ENCODE assay signal across 1 cellular context in the genomic region with DNA sequence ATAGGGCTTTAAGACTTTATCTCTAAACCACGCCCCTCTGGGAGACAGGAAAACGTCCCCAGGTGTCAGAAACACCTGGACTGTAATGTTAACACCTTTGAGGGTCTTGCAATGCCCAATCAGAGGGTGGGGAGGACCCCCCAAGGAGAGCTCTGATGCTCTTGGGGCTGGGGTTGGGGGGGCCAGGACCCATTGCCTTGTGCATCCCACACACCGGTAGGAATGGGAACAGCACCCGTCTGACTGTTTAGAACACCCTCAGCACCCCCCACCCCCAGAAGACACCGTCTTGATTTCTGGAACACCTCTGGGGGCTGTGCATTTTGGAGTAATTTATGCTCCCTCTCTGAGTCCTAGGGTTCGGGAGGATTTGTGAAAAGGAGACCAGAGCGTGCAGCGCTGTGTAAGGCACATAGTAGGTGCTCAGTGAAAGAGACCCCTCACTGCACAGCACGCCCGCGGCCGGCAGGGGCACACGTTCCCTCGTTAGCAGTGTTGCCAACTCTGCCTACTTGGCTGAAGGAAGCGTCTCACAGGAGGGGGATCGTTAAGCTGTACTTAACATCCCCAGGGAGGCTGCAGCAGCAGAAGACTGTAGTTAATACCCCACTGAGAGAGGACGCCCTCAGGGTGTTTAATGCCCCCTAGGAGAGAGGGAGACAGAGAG.
TF ChIP-seq lines count a peak whose summit lies in the region.

No MANE protein-coding gene starts in this region.

TF ChIP-seq in HEK293, 187 proteins besides CTCF, POLR2A, EP300 and RAD21 (continued from another document):
- TF ChIP-seq, protein P1, sequence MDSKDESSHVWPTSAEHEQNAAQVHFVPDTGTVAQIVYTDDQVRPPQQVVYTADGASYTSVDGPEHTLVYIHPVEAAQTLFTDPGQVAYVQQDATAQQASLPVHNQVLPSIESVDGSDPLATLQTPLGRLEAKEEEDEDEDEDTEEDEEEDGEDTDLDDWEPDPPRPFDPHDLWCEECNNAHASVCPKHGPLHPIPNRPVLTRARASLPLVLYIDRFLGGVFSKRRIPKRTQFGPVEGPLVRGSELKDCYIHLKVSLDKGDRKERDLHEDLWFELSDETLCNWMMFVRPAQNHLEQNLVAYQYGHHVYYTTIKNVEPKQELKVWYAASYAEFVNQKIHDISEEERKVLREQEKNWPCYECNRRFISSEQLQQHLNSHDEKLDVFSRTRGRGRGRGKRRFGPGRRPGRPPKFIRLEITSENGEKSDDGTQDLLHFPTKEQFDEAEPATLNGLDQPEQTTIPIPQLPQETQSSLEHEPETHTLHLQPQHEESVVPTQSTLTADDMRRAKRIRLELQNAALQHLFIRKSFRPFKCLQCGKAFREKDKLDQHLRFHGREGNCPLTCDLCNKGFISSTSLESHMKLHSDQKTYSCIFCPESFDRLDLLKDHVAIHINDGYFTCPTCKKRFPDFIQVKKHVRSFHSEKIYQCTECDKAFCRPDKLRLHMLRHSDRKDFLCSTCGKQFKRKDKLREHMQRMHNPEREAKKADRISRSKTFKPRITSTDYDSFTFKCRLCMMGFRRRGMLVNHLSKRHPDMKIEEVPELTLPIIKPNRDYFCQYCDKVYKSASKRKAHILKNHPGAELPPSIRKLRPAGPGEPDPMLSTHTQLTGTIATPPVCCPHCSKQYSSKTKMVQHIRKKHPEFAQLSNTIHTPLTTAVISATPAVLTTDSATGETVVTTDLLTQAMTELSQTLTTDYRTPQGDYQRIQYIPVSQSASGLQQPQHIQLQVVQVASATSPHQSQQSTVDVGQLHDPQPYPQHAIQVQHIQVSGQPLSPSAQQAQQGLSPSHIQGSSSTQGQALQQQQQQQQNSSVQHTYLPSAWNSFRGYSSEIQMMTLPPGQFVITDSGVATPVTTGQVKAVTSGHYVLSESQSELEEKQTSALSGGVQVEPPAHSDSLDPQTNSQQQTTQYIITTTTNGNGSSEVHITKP (tag by site-specific recombination; IDR thresholded peaks at IDR 0.05): no peak
- peak; percentile 100 for TF ChIP-seq GLIS1 (tag by site-specific recombination; IDR thresholded peaks at IDR 0.05)
- no peak for TF ChIP-seq KLF10 (tag by site-specific recombination; IDR thresholded peaks at IDR 0.05)
- TF ChIP-seq SETDB1 (IDR thresholded peaks at IDR 0.05; ENCODE audit: insufficient read length, low read length): no peak
- peak; percentile 100 for TF ChIP-seq ZIC2 (tag by site-specific recombination; IDR thresholded peaks at IDR 0.05)
- no peak for TF ChIP-seq ZNF510 (tag by site-specific recombination; IDR thresholded peaks at IDR 0.05; ENCODE audit: insufficient replicate concordance)
- no peak for TF ChIP-seq ZNF560 (tag by site-specific recombination; IDR thresholded peaks at IDR 0.05; ENCODE audit: borderline replicate concordance)
- TF ChIP-seq, protein P2, sequence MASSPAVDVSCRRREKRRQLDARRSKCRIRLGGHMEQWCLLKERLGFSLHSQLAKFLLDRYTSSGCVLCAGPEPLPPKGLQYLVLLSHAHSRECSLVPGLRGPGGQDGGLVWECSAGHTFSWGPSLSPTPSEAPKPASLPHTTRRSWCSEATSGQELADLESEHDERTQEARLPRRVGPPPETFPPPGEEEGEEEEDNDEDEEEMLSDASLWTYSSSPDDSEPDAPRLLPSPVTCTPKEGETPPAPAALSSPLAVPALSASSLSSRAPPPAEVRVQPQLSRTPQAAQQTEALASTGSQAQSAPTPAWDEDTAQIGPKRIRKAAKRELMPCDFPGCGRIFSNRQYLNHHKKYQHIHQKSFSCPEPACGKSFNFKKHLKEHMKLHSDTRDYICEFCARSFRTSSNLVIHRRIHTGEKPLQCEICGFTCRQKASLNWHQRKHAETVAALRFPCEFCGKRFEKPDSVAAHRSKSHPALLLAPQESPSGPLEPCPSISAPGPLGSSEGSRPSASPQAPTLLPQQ (tag by site-specific recombination; IDR thresholded peaks at IDR 0.05): no peak
- no peak for TF ChIP-seq ZNF530 (tag by site-specific recombination; IDR thresholded peaks at IDR 0.05; ENCODE audit: low read depth)
- TF ChIP-seq ZBTB17 (tag by site-specific recombination; IDR thresholded peaks at IDR 0.05): no peak
- no peak for TF ChIP-seq ZBTB7A (tag by site-specific recombination; IDR thresholded peaks at IDR 0.05; ENCODE audit: low read depth)
- TF ChIP-seq ZNF664 (tag by site-specific recombination; IDR thresholded peaks at IDR 0.05): peak; percentile 99
- TF ChIP-seq ZNF239 (tag by site-specific recombination; IDR thresholded peaks at IDR 0.05): no peak
- TF ChIP-seq, protein P3, sequence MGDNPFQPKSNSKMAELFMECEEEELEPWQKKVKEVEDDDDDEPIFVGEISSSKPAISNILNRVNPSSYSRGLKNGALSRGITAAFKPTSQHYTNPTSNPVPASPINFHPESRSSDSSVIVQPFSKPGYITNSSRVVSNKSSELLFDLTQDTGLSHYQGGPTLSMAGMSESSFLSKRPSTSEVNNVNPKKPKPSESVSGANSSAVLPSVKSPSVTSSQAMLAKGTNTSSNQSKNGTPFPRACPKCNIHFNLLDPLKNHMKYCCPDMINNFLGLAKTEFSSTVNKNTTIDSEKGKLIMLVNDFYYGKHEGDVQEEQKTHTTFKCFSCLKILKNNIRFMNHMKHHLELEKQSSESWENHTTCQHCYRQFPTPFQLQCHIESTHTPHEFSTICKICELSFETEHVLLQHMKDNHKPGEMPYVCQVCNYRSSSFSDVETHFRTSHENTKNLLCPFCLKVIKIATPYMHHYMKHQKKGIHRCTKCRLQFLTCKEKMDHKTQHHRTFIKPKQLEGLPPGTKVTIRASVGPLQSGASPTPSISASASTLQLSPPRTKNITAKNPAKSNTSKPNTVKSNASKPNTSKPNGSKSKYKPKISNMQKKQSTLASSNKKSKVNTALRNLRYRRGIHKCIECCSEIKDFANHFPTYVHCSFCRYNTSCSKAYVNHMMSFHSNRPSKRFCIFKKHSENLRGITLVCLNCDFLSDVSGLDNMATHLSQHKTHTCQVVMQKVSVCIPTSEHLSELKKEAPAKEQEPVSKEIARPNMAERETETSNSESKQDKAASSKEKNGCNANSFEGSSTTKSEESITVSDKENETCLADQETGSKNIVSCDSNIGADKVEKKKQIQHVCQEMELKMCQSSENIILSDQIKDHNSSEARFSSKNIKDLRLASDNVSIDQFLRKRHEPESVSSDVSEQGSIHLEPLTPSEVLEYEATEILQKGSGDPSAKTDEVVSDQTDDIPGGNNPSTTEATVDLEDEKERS (tag by site-specific recombination; IDR thresholded peaks at IDR 0.05): no peak
- peak; percentile 31; the same call in 1 of the 2 replicates for TF ChIP-seq ZBTB20 (tag by site-specific recombination; IDR thresholded peaks at IDR 0.05)
- TF ChIP-seq, protein P4, sequence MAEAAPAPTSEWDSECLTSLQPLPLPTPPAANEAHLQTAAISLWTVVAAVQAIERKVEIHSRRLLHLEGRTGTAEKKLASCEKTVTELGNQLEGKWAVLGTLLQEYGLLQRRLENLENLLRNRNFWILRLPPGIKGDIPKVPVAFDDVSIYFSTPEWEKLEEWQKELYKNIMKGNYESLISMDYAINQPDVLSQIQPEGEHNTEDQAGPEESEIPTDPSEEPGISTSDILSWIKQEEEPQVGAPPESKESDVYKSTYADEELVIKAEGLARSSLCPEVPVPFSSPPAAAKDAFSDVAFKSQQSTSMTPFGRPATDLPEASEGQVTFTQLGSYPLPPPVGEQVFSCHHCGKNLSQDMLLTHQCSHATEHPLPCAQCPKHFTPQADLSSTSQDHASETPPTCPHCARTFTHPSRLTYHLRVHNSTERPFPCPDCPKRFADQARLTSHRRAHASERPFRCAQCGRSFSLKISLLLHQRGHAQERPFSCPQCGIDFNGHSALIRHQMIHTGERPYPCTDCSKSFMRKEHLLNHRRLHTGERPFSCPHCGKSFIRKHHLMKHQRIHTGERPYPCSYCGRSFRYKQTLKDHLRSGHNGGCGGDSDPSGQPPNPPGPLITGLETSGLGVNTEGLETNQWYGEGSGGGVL (tag by site-specific recombination; IDR thresholded peaks at IDR 0.05): no peak; the same call in 1 of the 2 replicates
- TF ChIP-seq ZNF621 (tag by site-specific recombination; IDR thresholded peaks at IDR 0.05): no peak
- TF ChIP-seq, protein P5, sequence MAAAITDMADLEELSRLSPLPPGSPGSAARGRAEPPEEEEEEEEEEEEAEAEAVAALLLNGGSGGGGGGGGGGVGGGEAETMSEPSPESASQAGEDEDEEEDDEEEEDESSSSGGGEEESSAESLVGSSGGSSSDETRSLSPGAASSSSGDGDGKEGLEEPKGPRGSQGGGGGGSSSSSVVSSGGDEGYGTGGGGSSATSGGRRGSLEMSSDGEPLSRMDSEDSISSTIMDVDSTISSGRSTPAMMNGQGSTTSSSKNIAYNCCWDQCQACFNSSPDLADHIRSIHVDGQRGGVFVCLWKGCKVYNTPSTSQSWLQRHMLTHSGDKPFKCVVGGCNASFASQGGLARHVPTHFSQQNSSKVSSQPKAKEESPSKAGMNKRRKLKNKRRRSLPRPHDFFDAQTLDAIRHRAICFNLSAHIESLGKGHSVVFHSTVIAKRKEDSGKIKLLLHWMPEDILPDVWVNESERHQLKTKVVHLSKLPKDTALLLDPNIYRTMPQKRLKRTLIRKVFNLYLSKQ (tag by site-specific recombination; IDR thresholded peaks at IDR 0.05; ENCODE audit: borderline replicate concordance): no peak
- no peak for TF ChIP-seq ZNF549 (tag by site-specific recombination; IDR thresholded peaks at IDR 0.05)
- TF ChIP-seq ZNF623 (tag by site-specific recombination; IDR thresholded peaks at IDR 0.05): no peak
- TF ChIP-seq ZNF416 (tag by site-specific recombination; IDR thresholded peaks at IDR 0.05): no peak
- 0 out of 2 replicates have a peak, but pooled peaks have one; percentile 29 for TF ChIP-seq ZNF366 (tag by site-specific recombination; conservative IDR thresholded peaks at IDR 0.05)
- 0 out of 2 replicates have a peak, but pooled peaks have one; percentile 68 for TF ChIP-seq ZSCAN30 (tag by site-specific recombination; IDR thresholded peaks at IDR 0.05)
- no peak for TF ChIP-seq ZNF391 (tag by site-specific recombination; IDR thresholded peaks at IDR 0.05; ENCODE audit: borderline replicate concordance, low read depth)
- peak; percentile 39; the same call in 1 of the 2 replicates for TF ChIP-seq ZBTB48 (tag by site-specific recombination; IDR thresholded peaks at IDR 0.05)
- TF ChIP-seq MZF1 (tag by site-specific recombination; IDR thresholded peaks at IDR 0.05; ENCODE audit: borderline replicate concordance): peak; percentile 78; the same call in 1 of the 2 replicates
- no peak for TF ChIP-seq ZNF768 (tag by site-specific recombination; IDR thresholded peaks at IDR 0.05)
- no peak for TF ChIP-seq ZNF274 (IDR thresholded peaks at IDR 0.05; ENCODE audit: low read length)
- TF ChIP-seq ZNF274 (tag by site-specific recombination; IDR thresholded peaks at IDR 0.05; ENCODE audit: borderline replicate concordance): no peak
- TF ChIP-seq, protein P6, sequence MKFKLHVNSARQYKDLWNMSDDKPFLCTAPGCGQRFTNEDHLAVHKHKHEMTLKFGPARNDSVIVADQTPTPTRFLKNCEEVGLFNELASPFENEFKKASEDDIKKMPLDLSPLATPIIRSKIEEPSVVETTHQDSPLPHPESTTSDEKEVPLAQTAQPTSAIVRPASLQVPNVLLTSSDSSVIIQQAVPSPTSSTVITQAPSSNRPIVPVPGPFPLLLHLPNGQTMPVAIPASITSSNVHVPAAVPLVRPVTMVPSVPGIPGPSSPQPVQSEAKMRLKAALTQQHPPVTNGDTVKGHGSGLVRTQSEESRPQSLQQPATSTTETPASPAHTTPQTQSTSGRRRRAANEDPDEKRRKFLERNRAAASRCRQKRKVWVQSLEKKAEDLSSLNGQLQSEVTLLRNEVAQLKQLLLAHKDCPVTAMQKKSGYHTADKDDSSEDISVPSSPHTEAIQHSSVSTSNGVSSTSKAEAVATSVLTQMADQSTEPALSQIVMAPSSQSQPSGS (tag by site-specific recombination; IDR thresholded peaks at IDR 0.05; ENCODE audit: low read depth): no peak
- no peak for TF ChIP-seq ZNF394 (tag by site-specific recombination; IDR thresholded peaks at IDR 0.05; ENCODE audit: borderline replicate concordance)
- TF ChIP-seq ZNF423 (tag by site-specific recombination; IDR thresholded peaks at IDR 0.05): peak; percentile 96
- TF ChIP-seq ZFP69B (tag by site-specific recombination; IDR thresholded peaks at IDR 0.05): no peak
- TF ChIP-seq KLF1 (tag by site-specific recombination; IDR thresholded peaks at IDR 0.05): 0 out of 2 replicates have a peak, but pooled peaks have one; percentile 6
- peak; percentile 21; the same call in 1 of the 2 replicates for TF ChIP-seq IKZF3 (tag by site-specific recombination; IDR thresholded peaks at IDR 0.05)
- TF ChIP-seq ZNF558 (tag by site-specific recombination; IDR thresholded peaks at IDR 0.05): no peak
- no peak for TF ChIP-seq RBAK (tag by site-specific recombination; IDR thresholded peaks at IDR 0.05)
- no peak for TF ChIP-seq SP7 (tag by site-specific recombination; IDR thresholded peaks at IDR 0.05)
- TF ChIP-seq ZNF155 (tag by site-specific recombination; IDR thresholded peaks at IDR 0.05): no peak
- TF ChIP-seq ZNF10 (tag by site-specific recombination; IDR thresholded peaks at IDR 0.05): no peak
- TF ChIP-seq OSR2 (tag by site-specific recombination; IDR thresholded peaks at IDR 0.05): peak; percentile 47; the same call in 1 of the 2 replicates
- no peak for TF ChIP-seq ZNF174 (tag by site-specific recombination; IDR thresholded peaks at IDR 0.05)
TF ChIP-seq in HEK293: peak in this region for 14.
